8 cellular contexts compared by ENCODE assay signal in genomic region chr17:82881900-82882714, GRCh38. TPM values are rescaled to one million over a fixed set of nuclear protein-coding genes. Genes with fewer than 3 reads are reported as not detected.
A peak's percentile ranks its signal among the peaks of the same experiment; 100 is the strongest.
DNase-seq lines count a peak whose midpoint lies in the region; ATAC-seq and TF ChIP-seq lines count a peak whose summit lies in the region.

No MANE protein-coding gene starts in this region.

- H3K36me3 ChIP-seq in mucosa of descending colon (ENCODE audit: low read depth) (no peaks in the 10 kb centered on the region), transverse colon (no peaks in the 10 kb centered on the region)

- H3K27ac Mint-ChIP-seq in activated CD4-positive, alpha-beta T cell treated with anti-CD3 and anti-CD28 coated beads, Interleukin-2, amount 10 ng/mL, durations not matched to agents 7 days and 5 days = peak overlapping the region; percentile 96
- H3K27ac Mint-ChIP-seq in dendritic cell treated with granulocyte-macrophage colony-stimulating factor and Interleukin-4, amounts not matched to agents 40 ng/mL and 50 ng/mL, for 4 days = peak overlapping the region; percentile 87

- peak overlapping the region; percentile 73 for H3K4me3 Mint-ChIP-seq in activated CD4-positive, alpha-beta T cell treated with anti-CD3 and anti-CD28 coated beads, Interleukin-2, amount 10 ng/mL, durations not matched to agents 7 days and 5 days
- H3K4me3 Mint-ChIP-seq in dendritic cell treated with granulocyte-macrophage colony-stimulating factor and Interleukin-4, amounts not matched to agents 40 ng/mL and 50 ng/mL, for 4 days = no peak overlapping the region

- no peak for TF ChIP-seq CTCF in mucosa of descending colon (IDR thresholded peaks at IDR 0.05)
- no peak for TF ChIP-seq CTCF in transverse colon (IDR thresholded peaks at IDR 0.05)

- 79% methylated on average over 17 of the region's 17 CpGs; no CpG with 5 or more reads in 1 of the 2 donors for WGBS in transverse colon (ENCODE audit: low coverage in 1 of 2), 2 donors

- CTCF ChIA-PET in activated CD4-positive, alpha-beta T cell treated with anti-CD3 and anti-CD28 coated beads, Interleukin-2, amount 10 ng/mL, durations not matched to agents 7 days and 5 days (lab: Charles Lee) = interaction anchor here (0.6 to 1.5 kb wide), 2 partner anchors 12 to 25 kb away, joined by 3 to 4 read pairs; no protein-coding TSS in a partner anchor

- H3K9me3 Mint-ChIP-seq in activated CD4-positive, alpha-beta T cell treated with anti-CD3 and anti-CD28 coated beads, Interleukin-2, amount 10 ng/mL, durations not matched to agents 7 days and 5 days = no peaks in the 10 kb centered on the region
- H3K9me3 Mint-ChIP-seq in dendritic cell treated with granulocyte-macrophage colony-stimulating factor and Interleukin-4, amounts not matched to agents 40 ng/mL and 50 ng/mL, for 4 days = no peaks in the 10 kb centered on the region

- H3K4me1 ChIP-seq in mucosa of descending colon (ENCODE audit: low read depth) = peaks cover 14% of the 10 kb centered on the region
- peaks cover 4 to 47% (median 27%) of the 10 kb centered on the region in 4 donors for H3K4me1 ChIP-seq in transverse colon

- peaks cover 88% of the 10 kb centered on the region for H3K4me1 Mint-ChIP-seq in activated CD4-positive, alpha-beta T cell treated with anti-CD3 and anti-CD28 coated beads, Interleukin-2, amount 10 ng/mL, durations not matched to agents 7 days and 5 days
- H3K4me1 Mint-ChIP-seq in dendritic cell treated with granulocyte-macrophage colony-stimulating factor and Interleukin-4, amounts not matched to agents 40 ng/mL and 50 ng/mL, for 4 days (ENCODE audit: low read depth) = peaks cover 85% of the 10 kb centered on the region

- H3K27me3 Mint-ChIP-seq in activated CD4-positive, alpha-beta T cell treated with anti-CD3 and anti-CD28 coated beads, Interleukin-2, amount 10 ng/mL, durations not matched to agents 7 days and 5 days = no peaks in the 10 kb centered on the region
- H3K27me3 Mint-ChIP-seq in dendritic cell treated with granulocyte-macrophage colony-stimulating factor and Interleukin-4, amounts not matched to agents 40 ng/mL and 50 ng/mL, for 4 days = no peaks in the 10 kb centered on the region

- H3K36me3 Mint-ChIP-seq in activated CD4-positive, alpha-beta T cell treated with anti-CD3 and anti-CD28 coated beads, Interleukin-2, amount 10 ng/mL, durations not matched to agents 7 days and 5 days (ENCODE audit: low read depth) = peaks cover 34% of the 10 kb centered on the region
- peaks cover 33% of the 10 kb centered on the region for H3K36me3 Mint-ChIP-seq in dendritic cell treated with granulocyte-macrophage colony-stimulating factor and Interleukin-4, amounts not matched to agents 40 ng/mL and 50 ng/mL, for 4 days (ENCODE audit: low read depth)

- no peaks in the 10 kb centered on the region for H3K9me3 ChIP-seq in mucosa of descending colon
- no peaks in the 10 kb centered on the region for H3K9me3 ChIP-seq in transverse colon

- in situ Hi-C loops in transverse colon (cut with MboI; ENCODE audit: low pct_ligation_motif_present in 1 of 4, low pct_unique_long_range_greater_than_20kb in 1 of 4, low sequenced_read_pairs in 3 of 4) = no loop called here

- H3K27ac ChIP-seq in transverse colon = peak overlapping the region; percentile 40 to 79 (median 76)

- ATAC-seq in mucosa of descending colon (peak; percentile 45), GM21423 (IDR thresholded peaks at IDR 0.05; ENCODE audit: unreplicated experiment) (no peak)

- TF ChIP-seq POLR2A in transverse colon (IDR thresholded peaks at IDR 0.05) = no peak

- POLR2A ChIA-PET in activated CD4-positive, alpha-beta T cell treated with anti-CD3 and anti-CD28 coated beads, Interleukin-2, amount 10 ng/mL, durations not matched to agents 7 days and 5 days (lab: Charles Lee) = no interaction called here

- TF ChIP-seq EP300 in transverse colon (IDR thresholded peaks at IDR 0.05; ENCODE audit: low read depth) = no peak

- intact Hi-C loops in dendritic cell treated with granulocyte-macrophage colony-stimulating factor and Interleukin-4, amounts not matched to agents 40 ng/mL and 50 ng/mL, for 4 days (cut with micrococcal nuclease) = no loop called here
- intact Hi-C loops in mucosa of descending colon (cut with DNase I, micrococcal nuclease) = no loop called here
- intact Hi-C loops in transverse colon (cut with DNase I; ENCODE audit: low total_unique reads) = no loop called here

- no peaks in the 10 kb centered on the region for H3K27me3 ChIP-seq in transverse colon

- no peak for DNase-seq in activated CD4-positive, alpha-beta T cell treated with anti-CD3 and anti-CD28 coated beads, Interleukin-2, amount 10 ng/mL, durations not matched to agents 7 days and 5 days
- DNase-seq in activated CD4-positive, alpha-beta T cell treated with anti-CD3 and anti-CD28 coated beads for 1 hour = no peak
- DNase-seq in mucosa of descending colon = peak; percentile 59 to 77 (median 64)
- peak; percentile 51 for DNase-seq in transverse colon
- no peak for DNase-seq in mesenteric fat pad (ENCODE audit: low spot score)
- no peak for DNase-seq in NCI-H2081 (lab: John Stamatoyannopoulos, UW)

- no peak overlapping the region for H3K4me3 ChIP-seq in mucosa of descending colon
- no peak overlapping the region for H3K4me3 ChIP-seq in transverse colon

RNA-seq across cellular contexts. Expression of gene ZNF750, which starts 42.3 kb away (rescaled TPM):
- not detected for total RNA-seq in activated CD4-positive, alpha-beta T cell treated with anti-CD3 and anti-CD28 coated beads, Interleukin-2, amount 10 ng/mL, durations not matched to agents 7 days and 5 days
- total RNA-seq in mucosa of descending colon (not detected), transverse colon (not detected), mesenteric fat pad (0.26 TPM)

Comparison
In these comparisons a context has a peak if more than half of its experiments do, and no peak if none do; other contexts are left out.
1. DNase-seq: peak in mucosa of descending colon (3 of 3) and transverse colon (single experiment); none in activated CD4-positive, alpha-beta T cell treated with anti-CD3 and anti-CD28 coated beads, Interleukin-2, amount 10 ng/mL, durations not matched to agents 7 days and 5 days (single experiment), activated CD4-positive, alpha-beta T cell treated with anti-CD3 and anti-CD28 coated beads for 1 hour (single experiment), mesenteric fat pad (single experiment) and NCI-H2081 (0 of 2).